In genomic region chr2:57119141-57119540, GRCh38 we compare ENCODE assay signal across 31 cellular contexts.
"Had no signal": no experiment of that assay in that cellular context is flagged by ENCODE, and none has a peak within 500 bp of the region (broad histone marks: within the 10 kb centered on the region; RNA-seq: fewer than 3 reads in every experiment).

No MANE protein-coding gene starts in this region.

- H3K27ac ChIP-seq: adrenal gland, ascending aorta, body of pancreas, breast epithelium, cardiac muscle cell had no signal

- ATAC-seq: activated naive CD4-positive, alpha-beta T cell treated with anti-CD3 and anti-CD28 coated beads, Interleukin-2, amount 50 U/mL, for 72 hours; activated naive CD8-positive, alpha-beta T cell treated with anti-CD3 and anti-CD28 coated beads, Interleukin-2, amount 50 U/mL, for 24 hours; activated T-cell treated with anti-CD3 and anti-CD28 coated beads, Interleukin-2, amount 50 U/mL, for 4 hours; activated T-cell treated with anti-CD3 and anti-CD28 coated beads, Interleukin-2, amount 50 U/mL, for 72 hours; activated T-helper 17 cell treated with anti-CD3 and anti-CD28 coated beads, Interleukin-2, amount 50 U/mL, for 72 hours; body of pancreas had no signal

- H3K4me3 ChIP-seq: adrenal gland, ascending aorta, body of pancreas, breast epithelium, cardiac muscle cell had no signal

- H3K27me3 ChIP-seq: adrenal gland, ascending aorta, body of pancreas, breast epithelium, cardiac muscle cell had no signal

- H3K9me3 ChIP-seq: adrenal gland, ascending aorta, body of pancreas, breast epithelium had no signal

- H3K4me1 ChIP-seq: adrenal gland, ascending aorta, body of pancreas, breast epithelium had no signal

- DNase-seq: activated effector memory CD4-positive, alpha-beta T cell treated with anti-CD3 and anti-CD28 coated beads, Interleukin-2, amount 50 U/mL, for 16 hours; activated effector memory CD4-positive, alpha-beta T cell treated with Interleukin-2 at 50 U/mL for 16 hours; activated gamma-delta T cell; activated gamma-delta T cell treated with Interleukin-2 at 50 U/mL for 16 hours; activated naive CD4-positive, alpha-beta T cell; activated naive CD4-positive, alpha-beta T cell treated with anti-CD3 and anti-CD28 coated beads for 36 hours; activated naive CD4-positive, alpha-beta T cell treated with anti-CD3 and anti-CD28 coated beads, Interleukin-2, amount 10 ng/mL, durations not matched to agents 7 days and 5 days; activated naive CD4-positive, alpha-beta T cell treated with anti-CD3 and anti-CD28 coated beads, Interleukin-2, amount 50 U/mL, for 16 hours; activated naive CD4-positive, alpha-beta T cell treated with Interleukin-2 at 50 U/mL for 16 hours; activated naive CD8-positive, alpha-beta T cell treated with anti-CD3 and anti-CD28 coated beads for 36 hours; activated naive CD8-positive, alpha-beta T cell treated with anti-CD3 and anti-CD28 coated beads, Interleukin-2, amount 10 ng/mL, durations not matched to agents 7 days and 5 days; activated naive CD8-positive, alpha-beta T cell treated with anti-CD3 and anti-CD28 coated beads, Interleukin-2, amount 50 U/mL, for 24 hours; activated T-cell treated with anti-CD3 and anti-CD28 coated beads, Interleukin-2, amount 50 U/mL, for 1 hour; activated T-cell treated with anti-CD3 and anti-CD28 coated beads, Interleukin-2, amount 50 U/mL, for 24 hours; activated T-cell treated with anti-CD3 and anti-CD28 coated beads, Interleukin-2, amount 50 U/mL, for 4 hours; activated T-cell treated with anti-CD3 and anti-CD28 coated beads, Interleukin-2, amount 50 U/mL, for 48 hours; activated T-cell treated with anti-CD3 and anti-CD28 coated beads, Interleukin-2, amount 50 U/mL, for 72 hours; adrenal gland; amniotic stem cell; amygdala; anterior cingulate cortex; aorta; body of pancreas; caudate nucleus; central memory CD4-positive, alpha-beta T cell; cerebellar nuclear complex had no signal

- H3K36me3 ChIP-seq: adrenal gland, ascending aorta, breast epithelium, cardiac muscle cell had no signal
